In the genomic region with DNA sequence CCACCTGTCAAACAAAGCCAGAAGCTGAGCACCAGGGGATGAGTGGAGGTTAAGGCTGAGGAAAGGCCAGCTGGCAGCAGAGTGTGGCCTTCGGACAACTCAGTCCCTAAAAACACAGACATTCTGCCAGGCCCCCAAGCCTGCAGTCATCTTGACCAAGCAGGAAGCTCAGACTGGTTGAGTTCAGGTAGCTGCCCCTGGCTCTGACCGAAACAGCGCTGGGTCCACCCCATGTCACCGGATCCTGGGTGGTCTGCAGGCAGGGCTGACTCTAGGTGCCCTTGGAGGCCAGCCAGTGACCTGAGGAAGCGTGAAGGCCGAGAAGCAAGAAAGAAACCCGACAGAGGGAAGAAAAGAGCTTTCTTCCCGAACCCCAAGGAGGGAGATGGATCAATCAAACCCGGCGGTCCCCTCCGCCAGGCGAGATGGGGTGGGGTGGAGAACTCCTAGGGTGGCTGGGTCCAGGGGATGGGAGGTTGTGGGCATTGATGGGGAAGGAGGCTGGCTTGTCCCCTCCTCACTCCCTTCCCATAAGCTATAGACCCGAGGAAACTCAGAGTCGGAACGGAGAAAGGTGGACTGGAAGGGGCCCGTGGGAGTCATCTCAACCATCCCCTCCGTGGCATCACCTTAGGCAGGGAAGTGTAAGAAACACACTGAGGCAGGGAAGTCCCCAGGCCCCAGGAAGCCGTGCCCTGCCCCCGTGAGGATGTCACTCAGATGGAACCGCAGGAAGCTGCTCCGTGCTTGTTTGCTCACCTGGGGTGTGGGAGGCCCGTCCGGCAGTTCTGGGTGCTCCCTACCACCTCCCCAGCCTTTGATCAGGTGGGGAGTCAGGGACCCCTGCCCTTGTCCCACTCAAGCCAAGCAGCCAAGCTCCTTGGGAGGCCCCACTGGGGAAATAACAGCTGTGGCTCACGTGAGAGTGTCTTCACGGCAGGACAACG, we compare ENCODE assay signal across 10 cellular contexts. TPM values are rescaled to one million over a fixed set of nuclear protein-coding genes. Genes with fewer than 3 reads are reported as not detected.
DNase-seq lines count a peak whose midpoint lies in the region; ATAC-seq and TF ChIP-seq lines count a peak whose summit lies in the region.
"Had no signal": no experiment of that assay in that cellular context is flagged by ENCODE, and none has a peak within 500 bp of the region (broad histone marks: within the 10 kb centered on the region; RNA-seq: fewer than 3 reads in every experiment).

No MANE protein-coding gene starts in this region.

- H3K27ac ChIP-seq in PC-3 (ENCODE audit: low read length) (no peak overlapping the region), trophoblast cell (ENCODE audit: low read depth, low read length) (no peak overlapping the region)
- H3K27ac ChIP-seq: right lobe of liver had no signal

- POLR2A ChIA-PET in PC-3 (lab: Charles Lee; ENCODE audit: unreplicated experiment) = interaction anchor here (0.7 kb wide), 1 partner anchor 101 kb away, joined by 4 read pairs; no protein-coding TSS in a partner anchor

- WGBS in trophoblast cell (ENCODE audit: extremely low coverage, insufficient coverage, insufficient read length) = no CpG with 5 or more reads among the region's 26 CpGs

- no peak overlapping the region for H3K23ac ChIP-seq in trophoblast cell (ENCODE audit: low read length)

- H3K14ac ChIP-seq in trophoblast cell (ENCODE audit: low read length) = no peak overlapping the region

- H3K36me3 ChIP-seq in PC-3 (ENCODE audit: low read depth, low read length) = peaks cover 17% of the 10 kb centered on the region
- H3K36me3 ChIP-seq in trophoblast cell (ENCODE audit: control insufficient read depth in 1 of 2, insufficient read depth in 2 of 2, low read length in 2 of 2) = peaks cover 34 to 43% of the 10 kb centered on the region in 2 experiments

- H2BK5ac ChIP-seq in trophoblast cell (ENCODE audit: low read depth, low read length, poor library complexity) = no peak overlapping the region

- no peak overlapping the region for H2BK12ac ChIP-seq in trophoblast cell (ENCODE audit: low read length)

- no peak overlapping the region for H3K18ac ChIP-seq in trophoblast cell (ENCODE audit: low read length)

- H3K4me1 ChIP-seq in PC-3 (ENCODE audit: insufficient read depth, low read length) = no peaks in the 10 kb centered on the region
- peaks cover 0 to under 1% of the 10 kb centered on the region in 2 experiments for H3K4me1 ChIP-seq in trophoblast cell (ENCODE audit: control insufficient read depth in 1 of 2, insufficient read depth in 2 of 2, low read length in 2 of 2)
- H3K4me1 ChIP-seq: right lobe of liver had no signal

- no peaks in the 10 kb centered on the region for H3K9me2 ChIP-seq in PC-3 (replicated peaks; ENCODE audit: low read length)

- no peak overlapping the region for H4K91ac ChIP-seq in trophoblast cell (ENCODE audit: low read depth, low read length)

- H3F3A ChIP-seq in PC-3 (ENCODE audit: low read length, unreplicated experiment) = no peaks in the 10 kb centered on the region

- H3K4me2 ChIP-seq in PC-3 (ENCODE audit: low read length) (no peak overlapping the region), trophoblast cell (ENCODE audit: low read length) (no peak overlapping the region)

- H3K79me2 ChIP-seq in PC-3 (ENCODE audit: low read length) (no peaks in the 10 kb centered on the region), trophoblast cell (ENCODE audit: control insufficient read depth, insufficient read depth, low read length, poor library complexity) (no peaks in the 10 kb centered on the region)

- no peak overlapping the region for H4K8ac ChIP-seq in trophoblast cell (ENCODE audit: low read depth, low read length)

- H3K36me3 Mint-ChIP-seq in activated naive CD4-positive, alpha-beta T cell treated with anti-CD3 and anti-CD28 coated beads, Interleukin-2, amount 50 U/mL, for 24 hours = peaks cover 5% of the 10 kb centered on the region

- H2BK120ac ChIP-seq in trophoblast cell (ENCODE audit: insufficient read depth, low read length, poor library complexity) = no peak overlapping the region

- H4K20me1 ChIP-seq in PC-3 (ENCODE audit: low read length) = 0 out of 2 replicates have a peak, but pooled peaks cover 1% of the 10 kb centered on the region

- peak; percentile 53 for ATAC-seq in GM19455 (IDR thresholded peaks at IDR 0.05; ENCODE audit: unreplicated experiment)
- ATAC-seq in PC-3 = peak; percentile 10; the same call in 1 of the 2 replicates

- peaks cover 71% of the 10 kb centered on the region for H3K4me1 Mint-ChIP-seq in activated naive CD4-positive, alpha-beta T cell treated with anti-CD3 and anti-CD28 coated beads, Interleukin-2, amount 50 U/mL, for 24 hours

- no peaks in the 10 kb centered on the region for H3K79me1 ChIP-seq in trophoblast cell (ENCODE audit: low read length)

- no peaks in the 10 kb centered on the region for H3K9me3 Mint-ChIP-seq in activated naive CD4-positive, alpha-beta T cell treated with anti-CD3 and anti-CD28 coated beads, Interleukin-2, amount 50 U/mL, for 24 hours

- TF ChIP-seq CTCF in PC-3 (conservative IDR thresholded peaks at IDR 0.05; ENCODE audit: low read depth, low read length) = no peak

- H3K4ac ChIP-seq in trophoblast cell (ENCODE audit: low read depth, low read length) = no peak overlapping the region

- H2AK5ac ChIP-seq in trophoblast cell (ENCODE audit: low read length) = no peak overlapping the region

- no peak overlapping the region for H4K12ac ChIP-seq in trophoblast cell (ENCODE audit: low read depth, low read length)

- CTCF ChIA-PET in PC-3 (lab: Charles Lee) = interaction anchor here (0.6 kb wide), 1 partner anchor 9 kb away, joined by 7 read pairs; no protein-coding TSS in a partner anchor

- intact Hi-C loops in PC-3 (cut with micrococcal nuclease) = no loop called here

- H3K4me3 Mint-ChIP-seq in activated naive CD4-positive, alpha-beta T cell treated with anti-CD3 and anti-CD28 coated beads, Interleukin-2, amount 50 U/mL, for 24 hours = peak overlapping the region; percentile 82

- H3K9ac ChIP-seq in PC-3 (ENCODE audit: low read length) (no peak overlapping the region), trophoblast cell (ENCODE audit: low read length) (no peak overlapping the region)

- H3K27ac Mint-ChIP-seq in activated naive CD4-positive, alpha-beta T cell treated with anti-CD3 and anti-CD28 coated beads, Interleukin-2, amount 50 U/mL, for 24 hours = peak overlapping the region; percentile 98

- no peak overlapping the region for H2AFZ ChIP-seq in PC-3 (ENCODE audit: low read length)
- H2AFZ ChIP-seq in trophoblast cell (ENCODE audit: insufficient read depth, low read length, poor library complexity) = no peak overlapping the region

- H3K4me3 ChIP-seq in PC-3 (ENCODE audit: low read length) = no peak overlapping the region
- H3K4me3 ChIP-seq in trophoblast cell (ENCODE audit: low read depth, low read length) = no peak overlapping the region
- H3K4me3 ChIP-seq: right lobe of liver had no signal

- H3K27me3 Mint-ChIP-seq in activated naive CD4-positive, alpha-beta T cell treated with anti-CD3 and anti-CD28 coated beads, Interleukin-2, amount 50 U/mL, for 24 hours = no peaks in the 10 kb centered on the region

- H3K9me3 ChIP-seq in PC-3 (ENCODE audit: low read length) (no peaks in the 10 kb centered on the region), trophoblast cell (ENCODE audit: insufficient read depth, low read depth, low read length) (no peaks in the 10 kb centered on the region)
- H3K9me3 ChIP-seq: right lobe of liver had no signal

- no peaks in the 10 kb centered on the region for H3K27me3 ChIP-seq in PC-3 (ENCODE audit: low read length)
- H3K27me3 ChIP-seq in trophoblast cell (ENCODE audit: insufficient read depth, low read length) = no peaks in the 10 kb centered on the region
- H3K27me3 ChIP-seq: right lobe of liver had no signal

- no peak for DNase-seq in PC-3
- DNase-seq in stimulated activated CD4-positive, alpha-beta T cell treated with anti-CD3 and anti-CD28 coated beads, Interleukin-2, amount 100 ng/mL, for 24 hours = peak; percentile 64 to 74
- DNase-seq in NCI-H82 treated with DMSO at 0.1 percent for 48 hours (lab: John Stamatoyannopoulos, UW; ENCODE audit: unreplicated experiment) = no peak
- DNase-seq in trophoblast cell = no peak
- DNase-seq in AML-193 (lab: John Stamatoyannopoulos, UW) = no peak
- no peak for DNase-seq in MV-4-11 (lab: John Stamatoyannopoulos, UW)

- BruUV-seq in PC-3 (replicated peaks; lab: Mats Ljungman, UMichigan) = no TSS peak

RNA-seq across cellular contexts. Expression of gene CXCR5, which starts 11.7 kb away (rescaled TPM):
- total RNA-seq in PC-3 (2014; rRNA removed) = not detected in 2 replicates
- polyA plus RNA-seq in trophoblast cell (2013) = 0.03 and 0.06 TPM in 2 replicates
- total RNA-seq: dermis microvascular lymphatic vessel endothelial cell had no signal

RNA-seq across cellular contexts. Expression of gene BCL9L, which starts 30.4 kb away (rescaled TPM):
- total RNA-seq in PC-3 (2014; rRNA removed) = 49.7 and 68.2 TPM in 2 replicates
- 187 and 191 TPM in 2 replicates for polyA plus RNA-seq in trophoblast cell (2013)

Comparison
In these comparisons a context has a peak if more than half of its experiments do, and no peak if none do; other contexts are left out.
1. DNase-seq: peak in stimulated activated CD4-positive, alpha-beta T cell treated with anti-CD3 and anti-CD28 coated beads, Interleukin-2, amount 100 ng/mL, for 24 hours (2 of 2); none in PC-3 (single experiment), NCI-H82 treated with DMSO at 0.1 percent for 48 hours (single experiment), trophoblast cell (0 of 2), AML-193 (0 of 2) and MV-4-11 (single experiment).